Comparison of ENCODE assay signal across 24 cellular contexts in the genomic region with DNA sequence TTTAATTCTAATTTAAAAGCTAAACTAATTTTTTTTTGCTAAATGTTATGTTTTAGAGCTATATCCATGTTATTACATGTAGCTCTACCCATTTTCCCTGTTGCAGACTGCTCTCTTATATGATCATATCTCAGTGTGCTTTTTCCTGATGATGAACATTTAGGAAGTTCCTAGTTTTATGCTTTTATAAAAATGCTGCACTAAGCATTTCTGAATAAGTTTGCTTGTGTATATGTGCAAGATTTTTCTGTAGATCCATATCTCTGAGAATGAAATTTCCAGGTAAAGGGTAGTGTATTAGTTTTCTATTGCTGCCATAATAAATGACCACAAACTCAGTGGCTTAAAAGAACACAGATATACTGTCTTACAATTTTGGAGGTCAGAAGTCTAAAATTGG.
DNase-seq lines count a peak whose midpoint lies in the region; ATAC-seq, FAIRE-seq and TF ChIP-seq lines count a peak whose summit lies in the region.
"Had no signal": no experiment of that assay in that cellular context is flagged by ENCODE, and none has a peak within 500 bp of the region (broad histone marks: within the 10 kb centered on the region; RNA-seq: fewer than 3 reads in every experiment).

No MANE protein-coding gene starts in this region.

- no peaks in the 10 kb centered on the region for H3K79me2 ChIP-seq in HepG2 (ENCODE audit: insufficient read depth, low read length)

- H3K36me3 ChIP-seq in HepG2 (replicated peaks in 1 of 2; ENCODE audit: control insufficient read depth in 1 of 2, insufficient read depth in 2 of 2, low read length in 2 of 2) = no peaks in the 10 kb centered on the region
- H3K36me3 ChIP-seq in right lobe of liver = no peaks in the 10 kb centered on the region
- H3K36me3 ChIP-seq in IMR-90 (ENCODE audit: control insufficient read depth, insufficient read depth, low read length) = no peaks in the 10 kb centered on the region
- no peaks in the 10 kb centered on the region for H3K36me3 ChIP-seq in effector memory CD4-positive, alpha-beta T cell (ENCODE audit: control insufficient read depth, insufficient read depth, low read length)
- H3K36me3 ChIP-seq: BE2C, BLaER1 had no signal

- H3K4me1 ChIP-seq in HepG2 (ENCODE audit: insufficient read depth, low read length) = no peaks in the 10 kb centered on the region
- H3K4me1 ChIP-seq in right lobe of liver = no peaks in the 10 kb centered on the region
- no peaks in the 10 kb centered on the region for H3K4me1 ChIP-seq in IMR-90 (ENCODE audit: control insufficient read depth, insufficient read depth, low read length)
- H3K4me1 ChIP-seq in effector memory CD4-positive, alpha-beta T cell (ENCODE audit: control insufficient read depth, insufficient read depth, low read length, poor library complexity, severe bottlenecking) = no peaks in the 10 kb centered on the region
- H3K4me1 ChIP-seq: BE2C had no signal

- H4K5ac ChIP-seq in IMR-90 (ENCODE audit: low read depth, low read length) = no peak overlapping the region

- H3K27me3 ChIP-seq in HepG2 (ENCODE audit: control insufficient read depth in 1 of 2, insufficient read depth in 2 of 2, low read length in 2 of 2) (no peaks in the 10 kb centered on the region), right lobe of liver (no peaks in the 10 kb centered on the region), IMR-90 (ENCODE audit: control insufficient read depth, insufficient read depth, low read length) (no peaks in the 10 kb centered on the region)
- no peaks in the 10 kb centered on the region for H3K27me3 ChIP-seq in effector memory CD4-positive, alpha-beta T cell (replicated peaks; ENCODE audit: control insufficient read depth, insufficient read depth, low read length, poor library complexity, severe bottlenecking)
- H3K27me3 ChIP-seq: BE2C, BLaER1 had no signal

- H2AFZ ChIP-seq in HepG2 (ENCODE audit: low read length) = no peak overlapping the region
- no peak overlapping the region for H2AFZ ChIP-seq in IMR-90 (replicated peaks; ENCODE audit: low read length, poor library complexity)

- CTCF ChIA-PET in HepG2 (lab: Yijun Ruan, JAX; ENCODE audit: low intra/inter-chr PET ratio, low total read pairs) = no interaction called here
- CTCF ChIA-PET in IMR-90 (lab: Yijun Ruan, JAX) = no interaction called here

- no peak overlapping the region for H3K9ac ChIP-seq in HepG2 (ENCODE audit: insufficient read depth, low read depth, low read length)
- no peak overlapping the region for H3K9ac ChIP-seq in IMR-90 (ENCODE audit: low read depth, low read length)
- H3K9ac ChIP-seq: BLaER1 had no signal

- DNase-seq in HepG2 (ENCODE audit: low spot score) (no peak), right lobe of liver (no peak), IMR-90 (no peak)
- no peak for DNase-seq in effector memory CD4-positive, alpha-beta T cell
- DNase-seq: ACHN; BE2C; C1 segment of cervical spinal cord; CD4-positive, alpha-beta memory T cell; CD4-positive, CD25-positive, alpha-beta regulatory T cell; CD8-positive, alpha-beta memory T cell; COR-L47; DMS 273 treated with DMSO at 0.1 percent for 48 hours; DMS153; DMS53; DMS79; DND-41; EL; GDM1 had no signal

- no peak for TF ChIP-seq POLR2A in HepG2 (IDR thresholded peaks at IDR 0.05; ENCODE audit: insufficient read depth in 1 of 2, low read depth in 2 of 2, low read length in 2 of 2)
- TF ChIP-seq POLR2A in right lobe of liver (IDR thresholded peaks at IDR 0.05) = no peak
- no peak for TF ChIP-seq POLR2A in IMR-90 (IDR thresholded peaks at IDR 0.05; ENCODE audit: low read depth, low read length)

- H3K9me3 ChIP-seq in HepG2 (ENCODE audit: low read length) = no peaks in the 10 kb centered on the region
- no peaks in the 10 kb centered on the region for H3K9me3 ChIP-seq in right lobe of liver
- H3K9me3 ChIP-seq in IMR-90 (ENCODE audit: control insufficient read depth, insufficient read depth, low read length) = no peaks in the 10 kb centered on the region
- no peaks in the 10 kb centered on the region for H3K9me3 ChIP-seq in effector memory CD4-positive, alpha-beta T cell (ENCODE audit: control insufficient read depth, low read length)
- H3K9me3 ChIP-seq: BE2C, BLaER1 had no signal

- no peak overlapping the region for H4K91ac ChIP-seq in IMR-90 (ENCODE audit: insufficient read depth, low read depth, low read length)

- TF ChIP-seq CTCF in HepG2 (CRISPR knock-in tag; IDR thresholded peaks at IDR 0.05) = no peak
- no peak for TF ChIP-seq CTCF in right lobe of liver (IDR thresholded peaks at IDR 0.05)
- no peak for TF ChIP-seq CTCF in IMR-90 (conservative IDR thresholded peaks at IDR 0.05; ENCODE audit: low read depth, low read length)

- in situ Hi-C loops in HepG2 (cut with HindIII; ENCODE audit: extremely low pct_ligation_motif_present, low pct_unique_long_range_greater_than_20kb) = no loop called here
- in situ Hi-C loops in IMR-90 (cut with MboI; ENCODE audit: low sequenced_read_pairs) = no loop called here

- H2BK120ac ChIP-seq in IMR-90 (ENCODE audit: low read depth, low read length) = no peak overlapping the region

- no peak overlapping the region for H2AK5ac ChIP-seq in IMR-90 (ENCODE audit: low read depth, low read length)

- FAIRE-seq in HepG2 (lab: Jason Lieb, UNC) = no peak
- FAIRE-seq: GM12878, GM12892, GM18507 had no signal

- no peaks in the 10 kb centered on the region for H4K20me1 ChIP-seq in HepG2 (ENCODE audit: insufficient read depth, low read length)
- no peaks in the 10 kb centered on the region for H4K20me1 ChIP-seq in IMR-90 (ENCODE audit: insufficient read depth, low read length)
- H4K20me1 ChIP-seq: BLaER1 had no signal

- intact Hi-C loops in HepG2 (cut with micrococcal nuclease; ENCODE audit: unreplicated experiment) = no loop called here
- intact Hi-C loops in right lobe of liver (cut with DNase I) = no loop called here
- intact Hi-C loops in IMR-90 (cut with micrococcal nuclease) = no loop called here

- TF ChIP-seq RAD21 in HepG2 (CRISPR knock-in tag; IDR thresholded peaks at IDR 0.05) = no peak
- TF ChIP-seq RAD21 in IMR-90 (IDR thresholded peaks at IDR 0.05; ENCODE audit: low read length) = no peak

- H3K4ac ChIP-seq in IMR-90 (ENCODE audit: low read depth, low read length) = no peak overlapping the region

- no peak overlapping the region for H3K4me2 ChIP-seq in HepG2 (ENCODE audit: low read depth, low read length)
- H3K4me2 ChIP-seq in IMR-90 (ENCODE audit: low read depth, low read length) = no peak overlapping the region
- H3K4me2 ChIP-seq: BLaER1 had no signal

- BruUV-seq in HepG2 (replicated peaks; lab: Mats Ljungman, UMichigan) (no TSS peak), IMR-90 (replicated peaks; lab: Mats Ljungman, UMichigan) (no TSS peak)

- H2BK15ac ChIP-seq in IMR-90 (ENCODE audit: low read depth, low read length) = no peak overlapping the region

- no peaks in the 10 kb centered on the region for H3K9me1 ChIP-seq in IMR-90 (ENCODE audit: insufficient read depth, low read length)

- ATAC-seq in HepG2 (no peak), right lobe of liver (no peak), IMR-90 (ENCODE audit: low read depth) (no peak), HG03442 (IDR thresholded peaks at IDR 0.05; ENCODE audit: unreplicated experiment) (no peak)
- ATAC-seq: GM12878 had no signal

- H3K23ac ChIP-seq in IMR-90 (ENCODE audit: low read depth, low read length) = no peak overlapping the region

- no peak overlapping the region for H2BK20ac ChIP-seq in IMR-90 (ENCODE audit: low read depth, low read length)

- no peak overlapping the region for H3K56ac ChIP-seq in IMR-90 (ENCODE audit: extremely low read depth, insufficient read depth, low read length)

- no peak overlapping the region for H2AK9ac ChIP-seq in IMR-90 (replicated peaks; ENCODE audit: low read depth, low read length, poor library complexity)

- no peaks in the 10 kb centered on the region for H3K79me1 ChIP-seq in IMR-90 (ENCODE audit: low read depth in 1 of 2, low read length in 2 of 2)

- POLR2A ChIA-PET in HepG2 (lab: Yijun Ruan, JAX) (no interaction called here), IMR-90 (lab: Charles Lee; ENCODE audit: unreplicated experiment) (no interaction called here)

- no peak overlapping the region for H3K14ac ChIP-seq in IMR-90 (replicated peaks; ENCODE audit: low read depth, low read length)

- dilution Hi-C loops in IMR-90 (cut with HindIII; ENCODE audit: low sequenced_read_pairs, unreplicated experiment) = no loop called here

- TF ChIP-seq EP300 in HepG2 (IDR thresholded peaks at IDR 0.05; ENCODE audit: low read depth in 2 of 2, low read length in 2 of 2) = no peak
- no peak for TF ChIP-seq EP300 in HepG2 (CRISPR knock-in tag; IDR thresholded peaks at IDR 0.05; ENCODE audit: borderline replicate concordance)

- no peak overlapping the region for H4K8ac ChIP-seq in IMR-90 (ENCODE audit: low read depth in 2 of 2, low read length in 2 of 2)

- no peak overlapping the region for H3K4me3 ChIP-seq in HepG2 (replicated peaks in 1 of 3; ENCODE audit: insufficient read depth in 1 of 3, low read depth in 2 of 3, low read length in 3 of 3)
- no peak overlapping the region for H3K4me3 ChIP-seq in right lobe of liver
- H3K4me3 ChIP-seq in IMR-90 (ENCODE audit: insufficient read depth, low read depth, low read length) = no peak overlapping the region
- H3K4me3 ChIP-seq in effector memory CD4-positive, alpha-beta T cell (ENCODE audit: insufficient read depth, low read depth, low read length, poor library complexity, severe bottlenecking) = no peak overlapping the region
- H3K4me3 ChIP-seq: BLaER1, GM12878 had no signal

- H2BK5ac ChIP-seq in IMR-90 (ENCODE audit: low read depth, low read length, poor library complexity, severe bottlenecking) = no peak overlapping the region

- H3K27ac ChIP-seq in HepG2 (ENCODE audit: extremely low read length, insufficient read depth, low read length) = no peak overlapping the region
- H3K27ac ChIP-seq in right lobe of liver = no peak overlapping the region
- H3K27ac ChIP-seq in IMR-90 (ENCODE audit: insufficient read depth, low read length) = no peak overlapping the region
- no peak overlapping the region for H3K27ac ChIP-seq in effector memory CD4-positive, alpha-beta T cell (ENCODE audit: insufficient read depth, low read length, poor library complexity, severe bottlenecking)
- H3K27ac ChIP-seq: 22Rv1, BLaER1 had no signal

- no peak overlapping the region for H3K18ac ChIP-seq in IMR-90 (ENCODE audit: low read depth, low read length)

TF ChIP-seq in HepG2, 621 proteins besides CTCF, POLR2A, EP300 and RAD21:
- TF ChIP-seq ZNF615 (CRISPR knock-in tag; IDR thresholded peaks at IDR 0.05; ENCODE audit: borderline replicate concordance) = no peak
- TF ChIP-seq MAFF (IDR thresholded peaks at IDR 0.05; ENCODE audit: low read depth, low read length) = peak; percentile 75
- peak; percentile 71 to 89 for TF ChIP-seq MAFK (conservative IDR thresholded peaks at IDR 0.05 in 1 of 2, IDR thresholded peaks at IDR 0.05 in 1 of 2; ENCODE audit: low read length in 2 of 2)

TF ChIP-seq in IMR-90, 13 proteins besides CTCF, POLR2A, EP300 and RAD21:
- TF ChIP-seq MAFK (IDR thresholded peaks at IDR 0.05; ENCODE audit: low read depth, low read length) = peak; percentile 86
- no peak for TF ChIP-seq NFE2L2 (IDR thresholded peaks at IDR 0.05; ENCODE audit: low read depth, low read length)
TF ChIP-seq in IMR-90: peak in this region for 1.
